Comparison of ENCODE assay signal across 20 cellular contexts in genomic region chr10:64209574-64209973, GRCh38.
DNase-seq lines count a peak whose midpoint lies in the region; ATAC-seq, FAIRE-seq and TF ChIP-seq lines count a peak whose summit lies in the region.
"Had no signal": no experiment of that assay in that cellular context is flagged by ENCODE, and none has a peak within 500 bp of the region (broad histone marks: within the 10 kb centered on the region; RNA-seq: fewer than 3 reads in every experiment).

No MANE protein-coding gene starts in this region.

- peak; percentile 58 for ATAC-seq in Right ventricle myocardium superior (ENCODE audit: poor library complexity)
- ATAC-seq: foreskin keratinocyte, SK-N-SH treated with all-trans-retinoic acid at 6 μM for 48 hours had no signal

- no peak overlapping the region for H3K27ac Mint-ChIP-seq in activated T-helper 1 cell treated with anti-CD3 and anti-CD28 coated beads, Interleukin-12 subunit alpha, Interleukin-12 subunit beta, Interleukin-2, Interleukin-4 antibody, amounts not matched to agents 30 ng/mL and 10 ng/mL and 1 ng/mL, durations not matched to agents 14 hours and 24 hours and 36 hours
- H3K27ac Mint-ChIP-seq: activated CD4-positive, alpha-beta memory T cell treated with anti-CD3 and anti-CD28 coated beads, Interleukin-2, amount 10 ng/mL, durations not matched to agents 7 days and 5 days had no signal

- peaks cover 0 to 7% of the 10 kb centered on the region in 2 donors for H3K9me3 ChIP-seq in right atrium auricular region
- H3K9me3 ChIP-seq: adrenal gland, BLaER1 had no signal

- no peak for TF ChIP-seq POLR2A in GM12891 (IDR thresholded peaks at IDR 0.05; ENCODE audit: low read depth, low read length)

- peak overlapping the region in 1 of 2 donors; percentile 16 for H3K27ac ChIP-seq in right atrium auricular region
- H3K27ac ChIP-seq: adrenal gland, BLaER1, epithelial cell of prostate, foreskin keratinocyte, Peyer's patch had no signal

- peaks cover 12% of the 10 kb centered on the region for H3K9me3 Mint-ChIP-seq in activated T-helper 1 cell treated with anti-CD3 and anti-CD28 coated beads, Interleukin-12 subunit alpha, Interleukin-12 subunit beta, Interleukin-2, Interleukin-4 antibody, amounts not matched to agents 30 ng/mL and 10 ng/mL and 1 ng/mL, durations not matched to agents 14 hours and 24 hours and 36 hours

- DNase-seq in Right ventricle myocardium superior (no peak), right atrium auricular region (ENCODE audit: low spot score) (no peak), cerebellar cortex (ENCODE audit: low spot score) (peak; percentile 66), kidney tubule cell (ENCODE audit: low spot score) (peak; percentile 16), urothelium cell line (ENCODE audit: low spot score) (peak; percentile 48), NCI-H2107 (lab: John Stamatoyannopoulos, UW) (no peak), GM12891 (ENCODE audit: insufficient read length, low spot score) (no peak)
- DNase-seq in activated T-helper 1 cell treated with anti-CD3 and anti-CD28 coated beads, Interleukin-12 subunit alpha, Interleukin-12 subunit beta, Interleukin-2, Interleukin-4 antibody, amounts not matched to agents 30 ng/mL and 10 ng/mL and 1 ng/mL, durations not matched to agents 14 hours and 24 hours and 36 hours (ENCODE audit: low spot score), result no peak
- DNase-seq: activated CD4-positive, alpha-beta memory T cell treated with anti-CD3 and anti-CD28 coated beads, Interleukin-2, amount 10 ng/mL, durations not matched to agents 7 days and 5 days; activated T-cell treated with anti-CD3 and anti-CD28 coated beads for 4 hours; adrenal gland; foreskin keratinocyte; GOT3; occipital lobe; Peyer's patch; retina had no signal

- no peak overlapping the region for H3K4me3 ChIP-seq in right atrium auricular region
- H3K4me3 ChIP-seq: adrenal gland, BLaER1, Peyer's patch had no signal

- no peak for TF ChIP-seq CTCF in right atrium auricular region (IDR thresholded peaks at IDR 0.05)

- no peaks in the 10 kb centered on the region for H3K36me3 ChIP-seq in right atrium auricular region
- H3K36me3 ChIP-seq: adrenal gland, BLaER1, Peyer's patch had no signal

- peaks cover 2% of the 10 kb centered on the region for H3K27me3 Mint-ChIP-seq in activated T-helper 1 cell treated with anti-CD3 and anti-CD28 coated beads, Interleukin-12 subunit alpha, Interleukin-12 subunit beta, Interleukin-2, Interleukin-4 antibody, amounts not matched to agents 30 ng/mL and 10 ng/mL and 1 ng/mL, durations not matched to agents 14 hours and 24 hours and 36 hours (ENCODE audit: insufficient read depth)
- H3K27me3 Mint-ChIP-seq: activated CD4-positive, alpha-beta memory T cell treated with anti-CD3 and anti-CD28 coated beads, Interleukin-2, amount 10 ng/mL, durations not matched to agents 7 days and 5 days had no signal

- no peak overlapping the region for H3K4me3 Mint-ChIP-seq in activated T-helper 1 cell treated with anti-CD3 and anti-CD28 coated beads, Interleukin-12 subunit alpha, Interleukin-12 subunit beta, Interleukin-2, Interleukin-4 antibody, amounts not matched to agents 30 ng/mL and 10 ng/mL and 1 ng/mL, durations not matched to agents 14 hours and 24 hours and 36 hours
- H3K4me3 Mint-ChIP-seq: activated CD4-positive, alpha-beta memory T cell treated with anti-CD3 and anti-CD28 coated beads, Interleukin-2, amount 10 ng/mL, durations not matched to agents 7 days and 5 days had no signal

- H3K36me3 Mint-ChIP-seq in activated T-helper 1 cell treated with anti-CD3 and anti-CD28 coated beads, Interleukin-12 subunit alpha, Interleukin-12 subunit beta, Interleukin-2, Interleukin-4 antibody, amounts not matched to agents 30 ng/mL and 10 ng/mL and 1 ng/mL, durations not matched to agents 14 hours and 24 hours and 36 hours (ENCODE audit: low read depth), result no peaks in the 10 kb centered on the region

- no peaks in the 10 kb centered on the region for H3K27me3 ChIP-seq in right atrium auricular region
- H3K27me3 ChIP-seq: adrenal gland, BLaER1, foreskin keratinocyte, Peyer's patch had no signal

- H3K4me1 ChIP-seq in right atrium auricular region, result no peaks in the 10 kb centered on the region
- H3K4me1 ChIP-seq: adrenal gland, BLaER1, foreskin keratinocyte, Peyer's patch had no signal

- H3K4me1 Mint-ChIP-seq in activated T-helper 1 cell treated with anti-CD3 and anti-CD28 coated beads, Interleukin-12 subunit alpha, Interleukin-12 subunit beta, Interleukin-2, Interleukin-4 antibody, amounts not matched to agents 30 ng/mL and 10 ng/mL and 1 ng/mL, durations not matched to agents 14 hours and 24 hours and 36 hours (ENCODE audit: low read depth), result no peaks in the 10 kb centered on the region
- H3K4me1 Mint-ChIP-seq: activated CD4-positive, alpha-beta memory T cell treated with anti-CD3 and anti-CD28 coated beads, Interleukin-2, amount 10 ng/mL, durations not matched to agents 7 days and 5 days had no signal

- FAIRE-seq in urothelium cell line (lab: Jason Lieb, UNC) (no peak), GM12891 (lab: Jason Lieb, UNC) (no peak)
- FAIRE-seq: GM19239 had no signal

- intact Hi-C loops in Right ventricle myocardium superior (cut with DNase I), result no loop called here
- intact Hi-C loops in activated T-helper 1 cell treated with anti-CD3 and anti-CD28 coated beads, Interleukin-12 subunit alpha, Interleukin-12 subunit beta, Interleukin-2, Interleukin-4 antibody, amounts not matched to agents 30 ng/mL and 10 ng/mL and 1 ng/mL, durations not matched to agents 14 hours and 24 hours and 36 hours (cut with micrococcal nuclease), result no loop called here

TF ChIP-seq in GM12891, 5 proteins besides CTCF, POLR2A, EP300 and RAD21:
- TF ChIP-seq POLR2AphosphoS5 (IDR thresholded peaks at IDR 0.05; ENCODE audit: low read depth, low read length) (no peak), SPI1 (IDR thresholded peaks at IDR 0.05; ENCODE audit: low read depth, low read length) (no peak), POU2F2 (IDR thresholded peaks at IDR 0.05; ENCODE audit: low read depth, low read length) (no peak), PAX5 (IDR thresholded peaks at IDR 0.05; ENCODE audit: insufficient read depth, low read length, severe bottlenecking) (no peak), TAF1 (IDR thresholded peaks at IDR 0.05; ENCODE audit: low read depth, low read length) (no peak)

Comparison
In these comparisons a context has a peak if more than half of its experiments do, and no peak if none do; other contexts are left out.
1. DNase-seq: peak in cerebellar cortex (single experiment), kidney tubule cell (single experiment) and urothelium cell line (single experiment); none in Right ventricle myocardium superior (single experiment), right atrium auricular region (single experiment), activated T-helper 1 cell treated with anti-CD3 and anti-CD28 coated beads, Interleukin-12 subunit alpha, Interleukin-12 subunit beta, Interleukin-2, Interleukin-4 antibody, amounts not matched to agents 30 ng/mL and 10 ng/mL and 1 ng/mL, durations not matched to agents 14 hours and 24 hours and 36 hours (single experiment), NCI-H2107 (single experiment) and GM12891 (single experiment).